Comparison of ENCODE assay signal across 11 cellular contexts in genomic region chr2:237290249-237290648, GRCh38.
A peak's percentile ranks its signal among the peaks of the same experiment; 100 is the strongest.
DNase-seq lines count a peak whose midpoint lies in the region; ATAC-seq, FAIRE-seq and TF ChIP-seq lines count a peak whose summit lies in the region.
"Had no signal": no experiment of that assay in that cellular context is flagged by ENCODE, and none has a peak within 500 bp of the region (broad histone marks: within the 10 kb centered on the region; RNA-seq: fewer than 3 reads in every experiment).

No MANE protein-coding gene starts in this region.

- H4K20me1 ChIP-seq in HepG2 (ENCODE audit: insufficient read depth, low read length), result no peaks in the 10 kb centered on the region
- H4K20me1 ChIP-seq in osteoblast (ENCODE audit: insufficient read depth, low read length), result no peaks in the 10 kb centered on the region

- intact Hi-C loops in right lobe of liver (cut with DNase I), result no loop called here
- intact Hi-C loops in HepG2 (cut with micrococcal nuclease; ENCODE audit: unreplicated experiment), result no loop called here

- FAIRE-seq in HepG2 (lab: Jason Lieb, UNC), result no peak

- no peaks in the 10 kb centered on the region for H3K27me3 ChIP-seq in right lobe of liver
- peaks cover 0 to 23% of the 10 kb centered on the region in 2 experiments; a peak in 4 of 5 replicates for H3K27me3 ChIP-seq in HepG2 (ENCODE audit: control insufficient read depth in 1 of 2, insufficient read depth in 2 of 2, low read length in 2 of 2)
- H3K27me3 ChIP-seq in osteoblast (ENCODE audit: insufficient read depth, low read length), result no peaks in the 10 kb centered on the region

- TF ChIP-seq CTCF in right lobe of liver (IDR thresholded peaks at IDR 0.05), result no peak
- TF ChIP-seq CTCF in HepG2 (CRISPR knock-in tag; IDR thresholded peaks at IDR 0.05), result no peak
- no peak for TF ChIP-seq CTCF in foreskin fibroblast (IDR thresholded peaks at IDR 0.05; ENCODE audit: low read depth, low read length)
- TF ChIP-seq CTCF in osteoblast (IDR thresholded peaks at IDR 0.05; ENCODE audit: extremely low read depth, low read depth, low read length), result no peak

- POLR2A ChIA-PET in HepG2 (lab: Yijun Ruan, JAX), result no interaction called here

- no peak overlapping the region for H2AFZ ChIP-seq in HepG2 (ENCODE audit: low read length)
- H2AFZ ChIP-seq in osteoblast (ENCODE audit: low read length), result no peak overlapping the region

- CTCF ChIA-PET in HepG2 (lab: Yijun Ruan, JAX; ENCODE audit: low intra/inter-chr PET ratio, low total read pairs), result no interaction called here

- H3K9ac ChIP-seq in HepG2 (ENCODE audit: insufficient read depth, low read depth, low read length), result no peak overlapping the region

- in situ Hi-C loops in HepG2 (cut with HindIII; ENCODE audit: extremely low pct_ligation_motif_present, low pct_unique_long_range_greater_than_20kb), result no loop called here

- no peak for TF ChIP-seq RAD21 in HepG2 (CRISPR knock-in tag; IDR thresholded peaks at IDR 0.05)

- DNase-seq in right lobe of liver, result no peak
- DNase-seq in HepG2 (ENCODE audit: low spot score), result no peak
- DNase-seq in foreskin fibroblast, result peak; percentile 93 to 95
- DNase-seq in osteoblast (ENCODE audit: insufficient read length, low spot score, missing footprints), result peak; percentile 56
- DNase-seq in substantia nigra (lab: John Stamatoyannopoulos, UW), result no peak
- no peak for DNase-seq in NCI-H2196 treated with DMSO at 0.1 percent for 48 hours (lab: John Stamatoyannopoulos, UW; ENCODE audit: unreplicated experiment)
- DNase-seq in stimulated activated CD4-positive, alpha-beta T cell treated with anti-CD3 and anti-CD28 coated beads, Interleukin-12 subunit alpha, Interleukin-12 subunit beta, amount 100 ng/mL, for 4 hours, result no peak
- DNase-seq in activated CD8-positive, alpha-beta memory T cell treated with anti-CD3 and anti-CD28 coated beads, Interleukin-2, amount 50 U/mL, for 4 hours, result no peak
- DNase-seq: activated effector memory CD4-positive, alpha-beta T cell treated with anti-CD3 and anti-CD28 coated beads, Interleukin-2, amount 50 U/mL, for 16 hours; Karpas-422; kidney glomerular epithelial cell had no signal

- no peaks in the 10 kb centered on the region for H3K36me3 ChIP-seq in right lobe of liver
- no peaks in the 10 kb centered on the region for H3K36me3 ChIP-seq in HepG2 (replicated peaks in 1 of 2; ENCODE audit: control insufficient read depth in 1 of 2, insufficient read depth in 2 of 2, low read length in 2 of 2)
- H3K36me3 ChIP-seq in osteoblast (ENCODE audit: insufficient read depth, low read length), result no peaks in the 10 kb centered on the region

- 46% methylated on average over 10 of the region's 12 CpGs for WGBS in right lobe of liver (ENCODE audit: insufficient coverage, low coverage, low lambda C conversion rate, missing lambda C conversion rate)
- 68% methylated on average over 12 of the region's 12 CpGs for WGBS in HepG2 (ENCODE audit: low lambda C conversion rate)

- H3K9me3 ChIP-seq in right lobe of liver, result no peaks in the 10 kb centered on the region
- no peaks in the 10 kb centered on the region for H3K9me3 ChIP-seq in HepG2 (ENCODE audit: low read length)
- H3K9me3 ChIP-seq in osteoblast (ENCODE audit: low read depth, low read length), result no peaks in the 10 kb centered on the region

- H3K4me1 ChIP-seq in right lobe of liver, result peaks cover 0 to 7% (median 0%) of the 10 kb centered on the region in 4 donors
- H3K4me1 ChIP-seq in HepG2 (ENCODE audit: insufficient read depth, low read length), result peaks cover 11% of the 10 kb centered on the region
- peaks cover 28% of the 10 kb centered on the region for H3K4me1 ChIP-seq in osteoblast (ENCODE audit: insufficient read depth, low read length)

- no peak for TF ChIP-seq POLR2A in right lobe of liver (IDR thresholded peaks at IDR 0.05)
- no peak for TF ChIP-seq POLR2A in HepG2 (IDR thresholded peaks at IDR 0.05; ENCODE audit: insufficient read depth in 1 of 2, low read depth in 2 of 2, low read length in 2 of 2)

- H3K79me2 ChIP-seq in HepG2 (ENCODE audit: insufficient read depth, low read length), result no peaks in the 10 kb centered on the region
- no peaks in the 10 kb centered on the region for H3K79me2 ChIP-seq in osteoblast (ENCODE audit: insufficient read depth, low read length)

- peak overlapping the region in 1 of 3 donors; percentile 69 for H3K27ac ChIP-seq in right lobe of liver
- H3K27ac ChIP-seq in HepG2 (ENCODE audit: extremely low read length, insufficient read depth, low read length), result no peak overlapping the region
- H3K27ac ChIP-seq in osteoblast (ENCODE audit: low read depth, low read length), result peak overlapping the region; percentile 99
- no peak overlapping the region for H3K27ac ChIP-seq in substantia nigra (ENCODE audit: low read depth, low read length, poor library complexity, severe bottlenecking)

- H3K4me2 ChIP-seq in HepG2 (ENCODE audit: low read depth, low read length), result no peak overlapping the region
- peak overlapping the region; percentile 76 for H3K4me2 ChIP-seq in osteoblast (ENCODE audit: insufficient read depth, low read length)

- peak in 3 of 4 donors; percentile 22 to 38 (median 24) for ATAC-seq in right lobe of liver
- ATAC-seq in HepG2, result no peak

- no TSS peak for BruUV-seq in HepG2 (replicated peaks; lab: Mats Ljungman, UMichigan)

- H3K4me3 ChIP-seq in right lobe of liver (no peak overlapping the region), HepG2 (replicated peaks in 1 of 3; ENCODE audit: insufficient read depth in 1 of 3, low read depth in 2 of 3, low read length in 3 of 3) (no peak overlapping the region), foreskin fibroblast (ENCODE audit: low read depth in 1 of 2, low read length in 2 of 2) (no peak overlapping the region), osteoblast (ENCODE audit: insufficient read depth, low read length) (no peak overlapping the region)

- TF ChIP-seq EP300 in HepG2 (IDR thresholded peaks at IDR 0.05; ENCODE audit: low read depth in 2 of 2, low read length in 2 of 2) (no peak), HepG2 (CRISPR knock-in tag; IDR thresholded peaks at IDR 0.05; ENCODE audit: borderline replicate concordance) (no peak)

TF ChIP-seq in HepG2, 621 proteins besides CTCF, POLR2A, EP300 and RAD21:
- TF ChIP-seq ZNF569 (CRISPR knock-in tag; IDR thresholded peaks at IDR 0.05; ENCODE audit: borderline replicate concordance), result no peak
- TF ChIP-seq ZNF644 (CRISPR knock-in tag; IDR thresholded peaks at IDR 0.05; ENCODE audit: low read depth), result no peak
- no peak for TF ChIP-seq CEBPB (IDR thresholded peaks at IDR 0.05; ENCODE audit: borderline replicate concordance, low read depth, low read length)
- TF ChIP-seq SP2 (CRISPR knock-in tag; IDR thresholded peaks at IDR 0.05), result no peak
- TF ChIP-seq ZEB1 (IDR thresholded peaks at IDR 0.05; ENCODE audit: insufficient replicate concordance, low read depth), result no peak
TF ChIP-seq in HepG2: peak in this region for 0.

Comparison
In these comparisons a context has a peak if more than half of its experiments do, and no peak if none do; other contexts are left out.
1. DNase-seq: peak in foreskin fibroblast (2 of 2) and osteoblast (single experiment); none in right lobe of liver (0 of 3), HepG2 (single experiment), substantia nigra (0 of 49), NCI-H2196 treated with DMSO at 0.1 percent for 48 hours (single experiment), stimulated activated CD4-positive, alpha-beta T cell treated with anti-CD3 and anti-CD28 coated beads, Interleukin-12 subunit alpha, Interleukin-12 subunit beta, amount 100 ng/mL, for 4 hours (single experiment) and activated CD8-positive, alpha-beta memory T cell treated with anti-CD3 and anti-CD28 coated beads, Interleukin-2, amount 50 U/mL, for 4 hours (single experiment).